ENCODE assay signal across 19 cellular contexts in genomic region chr19:33859016-33859415, GRCh38.
"Had no signal": no experiment of that assay in that cellular context is flagged by ENCODE, and none has a peak within 500 bp of the region (broad histone marks: within the 10 kb centered on the region; RNA-seq: fewer than 3 reads in every experiment).

No MANE protein-coding gene starts in this region.

- H3K9me3 ChIP-seq: SJSA1 had no signal

- H3K4me3 ChIP-seq: SJSA1, SK-N-MC had no signal

- DNase-seq: KBM-7, MV-4-11, NCI-H1048, NCI-H1105, NCI-H1417, NCI-H1436 treated with DMSO at 0.1 percent for 48 hours, NCI-H1694, NCI-H187 treated with DMSO at 0.1 percent for 48 hours, NCI-H2029 treated with DMSO at 0.1 percent for 48 hours, NCI-H2171 treated with DMSO at 0.1 percent for 48 hours, NCI-H345, NCI-H446 treated with DMSO at 0.1 percent for 48 hours, NCI-H510A treated with DMSO at 0.1 percent for 48 hours, NCI-H774, Right ventricle myocardium superior, RPMI8226, SIG-M5 had no signal

- H3K4me1 ChIP-seq: SJSA1 had no signal

- H3K36me3 ChIP-seq: SJSA1 had no signal

- H3K27ac ChIP-seq: SJSA1, SK-N-MC had no signal
